ENCODE assay signal across 38 cellular contexts in genomic region chr2:166926657-166927056, GRCh38. TPM values are rescaled to one million over a fixed set of nuclear protein-coding genes. Genes with fewer than 3 reads are reported as not detected.
"Had no signal": no experiment of that assay in that cellular context is flagged by ENCODE, and none has a peak within 500 bp of the region (broad histone marks: within the 10 kb centered on the region; RNA-seq: fewer than 3 reads in every experiment).

No MANE protein-coding gene starts in this region.

- H3K27me3 ChIP-seq: adrenal gland, breast epithelium, MG63, Peyer's patch had no signal

- H3K4me3 ChIP-seq: adrenal gland, breast epithelium, MG63, Peyer's patch had no signal

- ATAC-seq: activated naive CD4-positive, alpha-beta T cell treated with anti-CD3 and anti-CD28 coated beads, Interleukin-2, amount 50 U/mL, for 72 hours; activated T-cell treated with anti-CD3 and anti-CD28 coated beads, Interleukin-2, amount 50 U/mL, for 4 hours; PC-3; Right ventricle myocardium inferior had no signal

- H3K9me3 ChIP-seq: adrenal gland, MG63, Peyer's patch had no signal

- H3K36me3 ChIP-seq: adrenal gland, breast epithelium, MG63, Peyer's patch had no signal

- H3K4me1 ChIP-seq: adrenal gland, breast epithelium, Peyer's patch had no signal

- H3K27ac ChIP-seq: adrenal gland, breast epithelium, Peyer's patch, RWPE1, VCaP had no signal

- DNase-seq: activated B cell treated with CpG ODN at 0.5 μM for 24 hours; activated CD4-positive, alpha-beta memory T cell treated with anti-CD3 and anti-CD28 coated beads for 36 hours; activated CD4-positive, alpha-beta T cell treated with anti-CD3 and anti-CD28 coated beads for 4 hours; activated CD4-positive, alpha-beta T cell treated with anti-CD3 and anti-CD28 coated beads, Interleukin-2, amount 50 U/mL, for 1 hour; activated CD4-positive, CD25-positive, alpha-beta regulatory T cell treated with anti-CD3 and anti-CD28 coated beads, Interleukin-2, amount 50 U/mL, for 72 hours; activated CD8-positive, alpha-beta memory T cell treated with anti-CD3 and anti-CD28 coated beads, Interleukin-2, amount 50 U/mL, for 4 hours; activated gamma-delta T cell treated with Interleukin-2 at 50 U/mL for 16 hours; activated naive CD4-positive, alpha-beta T cell treated with anti-CD3 and anti-CD28 coated beads for 36 hours; activated T-cell treated with anti-CD3 and anti-CD28 coated beads for 4 hours; activated T-cell treated with anti-CD3 and anti-CD28 coated beads, Interleukin-2, amount 50 U/mL, for 4 hours; adrenal gland; anterior cingulate cortex; Kasumi-1; MG63; NCI-H1048; NCI-H1105 treated with DMSO at 0.1 percent for 48 hours; NCI-H1436; NCI-H1694; NCI-H1930; NCI-H2081 treated with DMSO at 0.1 percent for 48 hours; NCI-H2171; NCI-H510A; NCI-H526; NCI-H748 treated with DMSO at 0.1 percent for 48 hours; NK-92 treated with Interleukin-12 subunit alpha and Interleukin-12 subunit beta, amount 100 ng/mL, for 24 hours; PC-3; Peyer's patch; SIG-M5; SW 1271; T-helper 1 cell; T-helper 2 cell; T-helper 9 cell had no signal

RNA-seq across cellular contexts. Expression of gene XIRP2, which starts 38.4 kb away (rescaled TPM):
- total RNA-seq: activated B cell treated with CpG ODN at 0.5 μM for 24 hours; activated CD4-positive, alpha-beta memory T cell treated with anti-CD3 and anti-CD28 coated beads for 36 hours; activated naive CD4-positive, alpha-beta T cell treated with anti-CD3 and anti-CD28 coated beads for 36 hours; activated naive CD4-positive, alpha-beta T cell treated with anti-CD3 and anti-CD28 coated beads, Interleukin-2, amount 50 U/mL, for 72 hours; activated T-cell treated with anti-CD3 and anti-CD28 coated beads, Interleukin-2, amount 50 U/mL, for 4 hours; activated T-helper 1 cell treated with anti-CD3 and anti-CD28 coated beads, Interleukin-12 subunit alpha, Interleukin-12 subunit beta, Interleukin-2, Interleukin-4 antibody, amounts not matched to agents 30 ng/mL and 10 ng/mL and 1 ng/mL, durations not matched to agents 14 hours and 24 hours and 36 hours; breast epithelium; Peyer's patch had no signal
